Comparison of ENCODE assay signal across 22 cellular contexts in the genomic region with DNA sequence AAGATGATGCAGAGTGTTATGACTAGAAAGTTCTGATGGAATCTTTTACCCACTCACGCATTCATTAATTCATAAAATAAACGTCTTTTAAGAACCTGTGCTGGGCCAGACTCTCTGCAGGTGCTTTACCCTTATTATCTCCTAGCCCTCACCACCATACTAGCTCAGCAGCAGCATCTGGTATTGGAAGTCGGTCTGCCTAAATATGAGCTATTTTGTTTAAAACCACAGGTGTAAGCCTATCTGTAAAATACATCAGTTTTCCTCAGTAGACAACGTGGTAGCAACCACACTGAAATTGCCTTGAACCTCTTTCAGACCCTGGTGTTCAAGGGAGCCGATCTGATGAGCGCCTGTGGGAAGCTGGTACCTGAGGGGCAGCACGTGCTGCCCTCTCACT.
DNase-seq lines count a peak whose midpoint lies in the region; ATAC-seq and TF ChIP-seq lines count a peak whose summit lies in the region.
"Had no signal": no experiment of that assay in that cellular context is flagged by ENCODE, and none has a peak within 500 bp of the region (broad histone marks: within the 10 kb centered on the region; RNA-seq: fewer than 3 reads in every experiment).

No MANE protein-coding gene starts in this region.

- H3K9me3 ChIP-seq in OCI-LY1 (ENCODE audit: low read length) = no peaks in the 10 kb centered on the region
- no peaks in the 10 kb centered on the region for H3K9me3 ChIP-seq in testis
- H3K9me3 ChIP-seq: mucosa of descending colon had no signal

- DNase-seq in NCI-H2029 treated with DMSO at 0.1 percent for 48 hours (lab: John Stamatoyannopoulos, UW) (no peak), testis (no peak), NCI-H2171 (lab: John Stamatoyannopoulos, UW) (no peak), iPS-NIHi7 (ENCODE audit: extremely low spot score) (no peak)
- DNase-seq: activated CD4-positive, alpha-beta T cell treated with anti-CD3 and anti-CD28 coated beads, Interleukin-2, amount 50 U/mL, for 4 hours; activated T-cell treated with anti-CD3 and anti-CD28 coated beads, Interleukin-2, amount 50 U/mL, for 72 hours; CD8-positive, alpha-beta T cell; effector CD8-positive, alpha-beta T cell; hippocampal formation; mucosa of descending colon; NCI-H2029; NCI-H748 treated with DMSO at 0.1 percent for 48 hours; small intestine; stimulated activated naive CD4-positive, alpha-beta T cell had no signal

- H3K79me2 ChIP-seq in OCI-LY1 (ENCODE audit: insufficient read depth, low read length) = no peaks in the 10 kb centered on the region

- peak overlapping the region; percentile 24; the same call in 1 of the 2 replicates for H3K4me2 ChIP-seq in OCI-LY1 (ENCODE audit: low read length)

- no peak overlapping the region for H3K4me3 ChIP-seq in OCI-LY1 (ENCODE audit: low read depth, low read length, poor library complexity, severe bottlenecking)
- H3K4me3 ChIP-seq in testis = no peak overlapping the region
- H3K4me3 ChIP-seq: cardiac muscle cell, mucosa of descending colon had no signal

- H3K4me1 ChIP-seq in OCI-LY1 (ENCODE audit: insufficient read depth, low read length, severe bottlenecking) (peaks cover 12% of the 10 kb centered on the region), testis (no peaks in the 10 kb centered on the region)

- H3K9me2 ChIP-seq in OCI-LY1 (ENCODE audit: low read depth, low read length) = no peaks in the 10 kb centered on the region

- TF ChIP-seq POLR2A in testis (IDR thresholded peaks at IDR 0.05) = no peak

- H3K27ac ChIP-seq in OCI-LY1 (ENCODE audit: low read depth, low read length, poor library complexity, severe bottlenecking) (peak overlapping the region; percentile 39), testis (no peak overlapping the region)
- H3K27ac ChIP-seq: cardiac muscle cell had no signal

- no peaks in the 10 kb centered on the region for H3K36me3 ChIP-seq in OCI-LY1 (ENCODE audit: insufficient read depth, low read length)
- H3K36me3 ChIP-seq in testis (ENCODE audit: low read depth, missing control alignments) = no peaks in the 10 kb centered on the region
- H3K36me3 ChIP-seq: cardiac muscle cell had no signal

- no peak overlapping the region for H2AFZ ChIP-seq in OCI-LY1 (ENCODE audit: low read length)

- H4K20me1 ChIP-seq in OCI-LY1 (ENCODE audit: insufficient read depth, low read length) = no peaks in the 10 kb centered on the region

- ATAC-seq in GM18517 (IDR thresholded peaks at IDR 0.05; ENCODE audit: unreplicated experiment) (peak; percentile 26), GM21423 (IDR thresholded peaks at IDR 0.05; ENCODE audit: unreplicated experiment) (peak; percentile 55), HG02943 (IDR thresholded peaks at IDR 0.05; ENCODE audit: low read depth, unreplicated experiment) (peak; percentile 75)
- ATAC-seq: activated T-cell treated with anti-CD3 and anti-CD28 coated beads, Interleukin-2, amount 50 U/mL, for 72 hours; CD8-positive, alpha-beta T cell; HCT116; mucosa of descending colon; Panc1; SK-N-SH treated with all-trans-retinoic acid at 6 μM for 48 hours had no signal

- no peaks in the 10 kb centered on the region for H3K27me3 ChIP-seq in OCI-LY1 (ENCODE audit: insufficient read depth, low read length)
- no peaks in the 10 kb centered on the region for H3K27me3 ChIP-seq in testis
- H3K27me3 ChIP-seq: cardiac muscle cell had no signal

- H3F3A ChIP-seq in OCI-LY1 (ENCODE audit: insufficient read depth, low read length) = no peaks in the 10 kb centered on the region

- 91 to 95% methylated on average over 7 of the region's 7 CpGs for WGBS in testis, 2 donors

- intact Hi-C loops in testis (cut with DNase I; ENCODE audit: low total_unique reads) = no loop called here

- no peak overlapping the region; the same call in 1 of the 2 replicates for H3K9ac ChIP-seq in OCI-LY1 (ENCODE audit: low read length)

- no peak for TF ChIP-seq CTCF in OCI-LY1 (IDR thresholded peaks at IDR 0.05; ENCODE audit: low read length)
- TF ChIP-seq CTCF in testis (IDR thresholded peaks at IDR 0.05) = no peak
